Comparison of ENCODE assay signal across 1 cellular context in genomic region chr17:49074851-49075540, GRCh38.
TF ChIP-seq lines count a peak whose summit lies in the region.

No MANE protein-coding gene starts in this region.

TF ChIP-seq in IMR-90, 13 proteins besides CTCF, POLR2A, EP300 and RAD21:
- TF ChIP-seq FOS (IDR thresholded peaks at IDR 0.05; ENCODE audit: low read depth, low read length) (no peak), CHD1 (IDR thresholded peaks at IDR 0.05; ENCODE audit: low read depth, low read length) (no peak), NFE2L2 (IDR thresholded peaks at IDR 0.05; ENCODE audit: low read depth, low read length) (no peak), CEBPB (IDR thresholded peaks at IDR 0.05; ENCODE audit: low read depth, low read length) (no peak), RCOR1 (IDR thresholded peaks at IDR 0.05; ENCODE audit: insufficient replicate concordance, low read length) (no peak), ELK1 (IDR thresholded peaks at IDR 0.05; ENCODE audit: borderline replicate concordance, low read depth, low read length) (no peak), BHLHE40 (IDR thresholded peaks at IDR 0.05; ENCODE audit: low read depth, low read length) (no peak), USF2 (IDR thresholded peaks at IDR 0.05; ENCODE audit: low read depth, low read length) (no peak), MAFK (IDR thresholded peaks at IDR 0.05; ENCODE audit: low read depth, low read length) (no peak)
